21 cellular contexts compared by ENCODE assay signal in the genomic region with DNA sequence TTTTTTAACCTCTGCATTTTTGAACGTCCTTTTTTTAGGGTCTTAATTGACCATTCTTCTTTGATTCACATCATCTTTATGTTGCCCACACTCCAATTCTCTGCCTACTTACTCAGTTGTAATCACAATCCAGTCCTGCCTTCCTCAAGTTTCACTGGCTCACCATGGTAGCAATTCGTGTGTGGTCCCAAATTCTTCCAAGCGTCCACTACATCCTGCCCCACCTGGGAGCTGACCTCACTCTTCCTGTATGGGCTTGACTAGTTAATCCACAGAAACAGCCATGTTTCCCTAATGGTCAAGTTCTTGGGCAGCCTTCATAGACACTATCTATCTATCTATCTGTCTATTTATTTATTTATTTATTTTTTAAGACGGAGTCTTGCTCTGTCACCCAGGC. TPM values are rescaled to one million over a fixed set of nuclear protein-coding genes. Genes with fewer than 3 reads are reported as not detected.
DNase-seq lines count a peak whose midpoint lies in the region; ATAC-seq, FAIRE-seq and TF ChIP-seq lines count a peak whose summit lies in the region.
"Had no signal": no experiment of that assay in that cellular context is flagged by ENCODE, and none has a peak within 500 bp of the region (broad histone marks: within the 10 kb centered on the region; RNA-seq: fewer than 3 reads in every experiment).

No MANE protein-coding gene starts in this region.

- no peaks in the 10 kb centered on the region for H3K9me3 ChIP-seq in SJCRH30 (replicated peaks)

- no peak overlapping the region for H3K4me3 ChIP-seq in SJCRH30

- FAIRE-seq in H54 (lab: Jason Lieb, UNC), result no peak
- FAIRE-seq: D721Med had no signal

- no peak for TF ChIP-seq POLR2A in H54 (IDR thresholded peaks at IDR 0.05; ENCODE audit: low read depth, low read length)

- H3K4me1 ChIP-seq in SJCRH30, result peaks cover 18% of the 10 kb centered on the region

- H3K4me1 Mint-ChIP-seq in activated naive CD8-positive, alpha-beta T cell (ENCODE audit: low read depth), result no peaks in the 10 kb centered on the region
- H3K4me1 Mint-ChIP-seq in activated naive CD8-positive, alpha-beta T cell treated with anti-CD3 and anti-CD28 coated beads, Interleukin-2, amount 50 U/mL, for 24 hours, result no peaks in the 10 kb centered on the region

- H3K27ac Mint-ChIP-seq in activated naive CD8-positive, alpha-beta T cell, result peak overlapping the region; percentile 23
- no peak overlapping the region for H3K27ac Mint-ChIP-seq in activated naive CD8-positive, alpha-beta T cell treated with anti-CD3 and anti-CD28 coated beads, Interleukin-2, amount 50 U/mL, for 24 hours
- H3K27ac Mint-ChIP-seq in activated naive CD4-positive, alpha-beta T cell treated with anti-CD3 and anti-CD28 coated beads, Interleukin-2, amount 50 U/mL, for 72 hours, result no peak overlapping the region

- peaks cover 3% of the 10 kb centered on the region for H3K27me3 Mint-ChIP-seq in activated naive CD8-positive, alpha-beta T cell
- peaks cover 26% of the 10 kb centered on the region for H3K27me3 Mint-ChIP-seq in activated naive CD8-positive, alpha-beta T cell treated with anti-CD3 and anti-CD28 coated beads, Interleukin-2, amount 50 U/mL, for 24 hours

- H3K4me3 Mint-ChIP-seq in activated naive CD8-positive, alpha-beta T cell, result no peak overlapping the region
- H3K4me3 Mint-ChIP-seq in activated naive CD8-positive, alpha-beta T cell treated with anti-CD3 and anti-CD28 coated beads, Interleukin-2, amount 50 U/mL, for 24 hours, result no peak overlapping the region

- H3K9me3 Mint-ChIP-seq in activated naive CD8-positive, alpha-beta T cell (ENCODE audit: low read depth), result no peaks in the 10 kb centered on the region
- no peaks in the 10 kb centered on the region for H3K9me3 Mint-ChIP-seq in activated naive CD8-positive, alpha-beta T cell treated with anti-CD3 and anti-CD28 coated beads, Interleukin-2, amount 50 U/mL, for 24 hours
- H3K9me3 Mint-ChIP-seq in activated naive CD4-positive, alpha-beta T cell treated with anti-CD3 and anti-CD28 coated beads, Interleukin-2, amount 50 U/mL, for 72 hours, result no peaks in the 10 kb centered on the region

- H3K27ac ChIP-seq in SJCRH30, result peak overlapping the region; percentile 29; the same call in 1 of the 2 replicates
- H3K27ac ChIP-seq: 22Rv1, C4-2B, RWPE1 had no signal

- no peaks in the 10 kb centered on the region for H3K36me3 ChIP-seq in SJCRH30

- H3K27me3 ChIP-seq in SJCRH30, result no peaks in the 10 kb centered on the region

- no peak for DNase-seq in activated naive CD8-positive, alpha-beta T cell treated with anti-CD3 and anti-CD28 coated beads, Interleukin-2, amount 50 U/mL, for 24 hours
- DNase-seq in SJCRH30, result peak; percentile 74 to 83
- DNase-seq in glomerular visceral epithelial cell (ENCODE audit: extremely low spot score), result peak; percentile 62
- no peak for DNase-seq in H54 (ENCODE audit: insufficient read length, low spot score)
- DNase-seq in RPMI8226, result no peak
- DNase-seq in activated naive CD4-positive, alpha-beta T cell treated with anti-CD3 and anti-CD28 coated beads, Interleukin-2, amount 50 U/mL, for 72 hours (ENCODE audit: low spot score in 2 of 2), result no peak
- DNase-seq: AML-193, KBM-7, NCI-H1105 treated with DMSO at 0.1 percent for 48 hours, NCI-H1694, NCI-H2107, NCI-H524, NCI-H82, OCI-M1 had no signal

- no peak for ATAC-seq in activated naive CD8-positive, alpha-beta T cell treated with anti-CD3 and anti-CD28 coated beads, Interleukin-2, amount 50 U/mL, for 24 hours
- no peak for ATAC-seq in HG03095 (IDR thresholded peaks at IDR 0.05; ENCODE audit: unreplicated experiment)
- no peak for ATAC-seq in activated naive CD4-positive, alpha-beta T cell treated with anti-CD3 and anti-CD28 coated beads, Interleukin-2, amount 50 U/mL, for 72 hours
- ATAC-seq: HCT116 had no signal

- H3K36me3 Mint-ChIP-seq in activated naive CD8-positive, alpha-beta T cell, result no peaks in the 10 kb centered on the region
- H3K36me3 Mint-ChIP-seq in activated naive CD8-positive, alpha-beta T cell treated with anti-CD3 and anti-CD28 coated beads, Interleukin-2, amount 50 U/mL, for 24 hours (ENCODE audit: low read depth), result no peaks in the 10 kb centered on the region
- no peaks in the 10 kb centered on the region for H3K36me3 Mint-ChIP-seq in activated naive CD4-positive, alpha-beta T cell treated with anti-CD3 and anti-CD28 coated beads, Interleukin-2, amount 50 U/mL, for 72 hours

RNA-seq across cellular contexts. Expression of gene TLCD2, which starts 7.1 kb away (rescaled TPM):
- 1.2 and 1.3 TPM in 2 replicates for total RNA-seq in SJCRH30 (2014; rRNA removed; shearing (Covaris generic))
- total RNA-seq in activated naive CD4-positive, alpha-beta T cell treated with anti-CD3 and anti-CD28 coated beads, Interleukin-2, amount 50 U/mL, for 72 hours, result under 1 TPM; 0.10 to 0.25 TPM

RNA-seq across cellular contexts. Expression of gene PRPF8, which starts 18.4 kb away (rescaled TPM):
- total RNA-seq in SJCRH30 (2014; rRNA removed; shearing (Covaris generic)), result 144 and 145 TPM in 2 replicates
- total RNA-seq in activated naive CD4-positive, alpha-beta T cell treated with anti-CD3 and anti-CD28 coated beads, Interleukin-2, amount 50 U/mL, for 72 hours, result 100 to 1,000 TPM; 414 to 433 TPM

RNA-seq across cellular contexts. Expression of gene WDR81, which starts 21.4 kb away (rescaled TPM):
- total RNA-seq in SJCRH30 (2014; rRNA removed; shearing (Covaris generic)), result 8.7 and 10.9 TPM in 2 replicates
- 10 to 100 TPM; 11.4 to 13.4 TPM for total RNA-seq in activated naive CD4-positive, alpha-beta T cell treated with anti-CD3 and anti-CD28 coated beads, Interleukin-2, amount 50 U/mL, for 72 hours

RNA-seq across cellular contexts. Expression of gene SERPINF2, which starts 39.6 kb away (rescaled TPM):
- not detected in 2 replicates for total RNA-seq in SJCRH30 (2014; rRNA removed; shearing (Covaris generic))
- total RNA-seq in activated naive CD4-positive, alpha-beta T cell treated with anti-CD3 and anti-CD28 coated beads, Interleukin-2, amount 50 U/mL, for 72 hours, result under 1 TPM in 1 of 2 donors, not detected in 1; 0.36 TPM

RNA-seq across cellular contexts. Expression of gene RILP, which starts 53.4 kb away (rescaled TPM):
- total RNA-seq in SJCRH30 (2014; rRNA removed; shearing (Covaris generic)), result 0.28 and 0.67 TPM in 2 replicates
- total RNA-seq in activated naive CD4-positive, alpha-beta T cell treated with anti-CD3 and anti-CD28 coated beads, Interleukin-2, amount 50 U/mL, for 72 hours, result 1 to 10 TPM; 1.7 to 2.5 TPM

Comparison
In these comparisons a context has a peak if more than half of its experiments do, and no peak if none do; other contexts are left out.
1. DNase-seq: peak in SJCRH30 (2 of 2) and glomerular visceral epithelial cell (single experiment); none in activated naive CD8-positive, alpha-beta T cell treated with anti-CD3 and anti-CD28 coated beads, Interleukin-2, amount 50 U/mL, for 24 hours (single experiment), H54 (single experiment), RPMI8226 (single experiment) and activated naive CD4-positive, alpha-beta T cell treated with anti-CD3 and anti-CD28 coated beads, Interleukin-2, amount 50 U/mL, for 72 hours (0 of 2).